ENCODE assay signal across 9 cellular contexts in the genomic region with DNA sequence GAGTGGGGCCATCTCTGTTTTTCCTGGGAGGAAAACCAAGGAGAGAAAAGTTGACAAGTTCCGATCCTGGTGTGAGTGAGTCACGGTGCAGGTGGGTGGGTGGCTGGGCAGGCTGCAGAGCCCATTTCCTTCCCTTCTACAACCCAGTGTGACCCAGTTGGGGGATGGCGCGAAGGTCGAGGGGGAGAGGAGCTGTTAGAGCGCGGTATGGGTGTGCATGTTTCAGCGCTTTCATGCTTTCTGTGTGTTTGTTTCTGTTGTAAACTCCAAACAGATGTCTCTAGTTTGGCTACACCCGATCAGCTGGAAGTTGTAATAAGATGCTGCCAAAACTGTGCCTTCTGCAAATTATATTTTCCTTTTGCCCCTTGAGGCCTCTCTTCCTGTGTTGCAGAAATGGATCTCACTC. TPM values are rescaled to one million over a fixed set of nuclear protein-coding genes. Genes with fewer than 3 reads are reported as not detected.
A peak's percentile ranks its signal among the peaks of the same experiment; 100 is the strongest.
DNase-seq lines count a peak whose midpoint lies in the region; ATAC-seq and TF ChIP-seq lines count a peak whose summit lies in the region.
"Had no signal": no experiment of that assay in that cellular context is flagged by ENCODE, and none has a peak within 500 bp of the region (broad histone marks: within the 10 kb centered on the region; RNA-seq: fewer than 3 reads in every experiment).

No MANE protein-coding gene starts in this region.

- peaks cover 19% of the 10 kb centered on the region for H3K27me3 Mint-ChIP-seq in activated T-cell treated with anti-CD3 and anti-CD28 coated beads, Interleukin-2, amount 50 U/mL, for 4 hours (ENCODE audit: low read depth)

- H3K4me3 Mint-ChIP-seq in activated T-cell treated with anti-CD3 and anti-CD28 coated beads, Interleukin-2, amount 50 U/mL, for 4 hours: peak overlapping the region; percentile 95

- no peak for DNase-seq in activated T-cell treated with anti-CD3 and anti-CD28 coated beads, Interleukin-2, amount 50 U/mL, for 4 hours
- DNase-seq in activated T-cell treated with anti-CD3 and anti-CD28 coated beads, Interleukin-2, amount 50 U/mL, for 1 hour: no peak
- DNase-seq in SJSA1 (ENCODE audit: low read depth in 1 of 2, low spot score in 2 of 2) (peak; percentile 64 to 72), cardiac muscle cell (ENCODE audit: low read depth in 1 of 2, low spot score in 1 of 2) (peak in 1 of 2 donors; percentile 64), suprapubic skin (ENCODE audit: low spot score in 2 of 2) (no peak), hepatic stellate cell (ENCODE audit: low spot score) (no peak)

- H3K27me3 ChIP-seq in SJSA1 (replicated peaks): no peaks in the 10 kb centered on the region
- H3K27me3 ChIP-seq in cardiac muscle cell: no peaks in the 10 kb centered on the region
- peaks cover 4% of the 10 kb centered on the region for H3K27me3 ChIP-seq in suprapubic skin

- 0 out of 2 replicates have a peak overlapping the region, but pooled peaks have one; percentile 5 for H3K27ac ChIP-seq in SJSA1
- peak overlapping the region; percentile 71 for H3K27ac ChIP-seq in cardiac muscle cell
- H3K27ac ChIP-seq in suprapubic skin: no peak overlapping the region
- H3K27ac ChIP-seq: thoracic aorta had no signal

- H3K9me3 ChIP-seq in SJSA1 (replicated peaks): no peaks in the 10 kb centered on the region
- no peaks in the 10 kb centered on the region for H3K9me3 ChIP-seq in cardiac muscle cell (ENCODE audit: low read depth)
- H3K9me3 ChIP-seq in suprapubic skin: no peaks in the 10 kb centered on the region
- H3K9me3 ChIP-seq: thoracic aorta had no signal

- peaks cover 49% of the 10 kb centered on the region for H3K4me1 Mint-ChIP-seq in activated T-cell treated with anti-CD3 and anti-CD28 coated beads, Interleukin-2, amount 50 U/mL, for 4 hours (ENCODE audit: low read depth)

- H3K36me3 ChIP-seq in SJSA1: peaks cover 27% of the 10 kb centered on the region
- no peaks in the 10 kb centered on the region for H3K36me3 ChIP-seq in cardiac muscle cell
- no peaks in the 10 kb centered on the region for H3K36me3 ChIP-seq in suprapubic skin
- H3K36me3 ChIP-seq: thoracic aorta had no signal

- H3K4me1 ChIP-seq in SJSA1 (replicated peaks): peaks cover 38% of the 10 kb centered on the region
- peaks cover 14% of the 10 kb centered on the region for H3K4me1 ChIP-seq in cardiac muscle cell (ENCODE audit: low read depth)
- H3K4me1 ChIP-seq in suprapubic skin: peaks cover 58% of the 10 kb centered on the region

- WGBS in suprapubic skin: 59% methylated on average over 9 of the region's 9 CpGs

- no peaks in the 10 kb centered on the region for H3K9me3 Mint-ChIP-seq in activated T-cell treated with anti-CD3 and anti-CD28 coated beads, Interleukin-2, amount 50 U/mL, for 4 hours

- H3K4me3 ChIP-seq in SJSA1 (no peak overlapping the region), cardiac muscle cell (no peak overlapping the region), suprapubic skin (peak overlapping the region; percentile 11)
- H3K4me3 ChIP-seq: thoracic aorta had no signal

- TF ChIP-seq EP300 in suprapubic skin (IDR thresholded peaks at IDR 0.05): no peak

- TF ChIP-seq POLR2A in suprapubic skin (IDR thresholded peaks at IDR 0.05): no peak

- ATAC-seq in activated T-cell treated with anti-CD3 and anti-CD28 coated beads, Interleukin-2, amount 50 U/mL, for 4 hours: no peak
- ATAC-seq in HG03521 (IDR thresholded peaks at IDR 0.05; ENCODE audit: unreplicated experiment) (no peak), GM18511 (IDR thresholded peaks at IDR 0.05; ENCODE audit: unreplicated experiment) (no peak)

- H3K36me3 Mint-ChIP-seq in activated T-cell treated with anti-CD3 and anti-CD28 coated beads, Interleukin-2, amount 50 U/mL, for 4 hours (ENCODE audit: insufficient read depth): peaks cover 5% of the 10 kb centered on the region

- TF ChIP-seq CTCF in cardiac muscle cell (IDR thresholded peaks at IDR 0.05; ENCODE audit: low read depth, low read length): no peak
- TF ChIP-seq CTCF in suprapubic skin (IDR thresholded peaks at IDR 0.05): no peak

RNA-seq across cellular contexts. Expression of gene FAM43A, which starts 3.8 kb away (rescaled TPM):
- 10 to 100 TPM in 2 of 3 donors, 1 to 10 TPM in 1; 9.9 to 27.8 (median 19.8) TPM for total RNA-seq in activated T-cell treated with anti-CD3 and anti-CD28 coated beads, Interleukin-2, amount 50 U/mL, for 4 hours
- total RNA-seq in SJSA1 (2014; rRNA removed; shearing (Covaris generic)): 14.2 and 17.6 TPM in 2 replicates
- total RNA-seq in cardiac muscle cell: 11.9 and 18.3 TPM in 2 replicates
- 4.9 and 13.7 TPM in 2 replicates for polyA plus RNA-seq in cardiac muscle cell
- total RNA-seq in suprapubic skin: 10 to 100 TPM in 3 of 4 donors, 1 to 10 TPM in 1; 9.3 to 60.9 (median 26.9) TPM

RNA-seq across cellular contexts. Expression of gene LSG1, which starts 17.5 kb away (rescaled TPM):
- 10 to 100 TPM; 68.4 to 82.0 (median 70.3) TPM for total RNA-seq in activated T-cell treated with anti-CD3 and anti-CD28 coated beads, Interleukin-2, amount 50 U/mL, for 4 hours
- total RNA-seq in SJSA1 (2014; rRNA removed; shearing (Covaris generic)): 20.6 and 36.3 TPM in 2 replicates
- 15.7 and 22.5 TPM in 2 replicates for total RNA-seq in cardiac muscle cell
- polyA plus RNA-seq in cardiac muscle cell: 20.3 and 31.5 TPM in 2 replicates
- total RNA-seq in suprapubic skin: 10 to 100 TPM; 51.7 to 86.5 (median 56.6) TPM

RNA-seq across cellular contexts. Expression of gene TMEM44, which starts 56.3 kb away (rescaled TPM):
- total RNA-seq in activated T-cell treated with anti-CD3 and anti-CD28 coated beads, Interleukin-2, amount 50 U/mL, for 4 hours: 1 to 10 TPM; 1.1 to 2.4 (median 2.0) TPM
- 12.2 and 18.2 TPM in 2 replicates for total RNA-seq in SJSA1 (2014; rRNA removed; shearing (Covaris generic))
- 14.1 and 16.2 TPM in 2 replicates for total RNA-seq in cardiac muscle cell
- polyA plus RNA-seq in cardiac muscle cell: 18.7 and 19.2 TPM in 2 replicates
- 1 to 10 TPM; 1.5 to 8.2 (median 4.7) TPM for total RNA-seq in suprapubic skin

Comparison
In these comparisons a context has a peak if more than half of its experiments do, and no peak if none do; other contexts are left out.
1. DNase-seq: peak in SJSA1 (2 of 2); none in activated T-cell treated with anti-CD3 and anti-CD28 coated beads, Interleukin-2, amount 50 U/mL, for 4 hours (single experiment), activated T-cell treated with anti-CD3 and anti-CD28 coated beads, Interleukin-2, amount 50 U/mL, for 1 hour (single experiment), suprapubic skin (0 of 2) and hepatic stellate cell (single experiment).